In the genomic region with DNA sequence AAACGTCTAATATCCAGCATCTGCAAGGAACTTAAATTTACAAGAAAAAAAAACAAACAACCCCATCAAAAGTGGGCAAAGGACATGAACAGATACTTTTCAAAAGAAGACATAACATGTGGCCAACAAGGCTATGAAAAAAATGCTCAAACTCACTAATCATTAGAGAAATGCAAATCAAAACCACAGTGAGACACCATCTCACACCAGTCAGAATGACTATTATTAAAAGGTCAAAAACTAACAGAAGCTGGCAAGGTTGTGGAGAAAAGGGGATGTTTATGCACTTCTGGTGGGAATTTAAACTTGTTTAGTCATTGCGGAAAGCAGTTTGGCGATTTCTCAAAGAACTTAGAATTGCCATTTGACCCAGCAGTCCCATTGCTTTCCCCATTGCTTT, we compare ENCODE assay signal across 2 cellular contexts. TPM values are rescaled to one million over a fixed set of nuclear protein-coding genes. Genes with fewer than 3 reads are reported as not detected.
"Had no signal": no experiment of that assay in that cellular context is flagged by ENCODE, and none has a peak within 500 bp of the region (broad histone marks: within the 10 kb centered on the region; RNA-seq: fewer than 3 reads in every experiment).

No MANE protein-coding gene starts in this region.

RNA-seq across cellular contexts. Expression of a gene that starts 52.4 kb away (rescaled TPM):
- total RNA-seq: LHCN-M2, MCF 10A had no signal
